Comparison of ENCODE assay signal across 1 cellular context in genomic region chr22:37518509-37519267, GRCh38.
A peak's percentile ranks its signal among the peaks of the same experiment; 100 is the strongest.
TF ChIP-seq lines count a peak whose summit lies in the region.

No MANE protein-coding gene starts in this region.

TF ChIP-seq in HEK293, 187 proteins besides CTCF, POLR2A, EP300 and RAD21 (continued from another document and continues in another):
- TF ChIP-seq PRDM10 (tag by site-specific recombination; IDR thresholded peaks at IDR 0.05) (no peak), ZNF174 (tag by site-specific recombination; IDR thresholded peaks at IDR 0.05) (no peak), RBAK (tag by site-specific recombination; IDR thresholded peaks at IDR 0.05) (no peak), ZNF48 (tag by site-specific recombination; IDR thresholded peaks at IDR 0.05) (no peak), ZNF514 (tag by site-specific recombination; IDR thresholded peaks at IDR 0.05) (no peak), ZNF211 (tag by site-specific recombination; IDR thresholded peaks at IDR 0.05; ENCODE audit: low read depth) (no peak), KLF1 (tag by site-specific recombination; IDR thresholded peaks at IDR 0.05) (peak; percentile 22; the same call in 1 of the 2 replicates), ZNF2 (tag by site-specific recombination; IDR thresholded peaks at IDR 0.05) (no peak), ZNF626 (tag by site-specific recombination; IDR thresholded peaks at IDR 0.05) (no peak), ZBTB20 (tag by site-specific recombination; IDR thresholded peaks at IDR 0.05) (peak; percentile 67; the same call in 1 of the 2 replicates), ZNF837 (tag by site-specific recombination; IDR thresholded peaks at IDR 0.05) (no peak), ZNF175 (tag by site-specific recombination; IDR thresholded peaks at IDR 0.05) (no peak), ZNF830 (tag by site-specific recombination; IDR thresholded peaks at IDR 0.05; ENCODE audit: low read depth) (no peak), ZSCAN30 (tag by site-specific recombination; IDR thresholded peaks at IDR 0.05) (no peak), ZBTB48 (tag by site-specific recombination; IDR thresholded peaks at IDR 0.05) (peak; percentile 43; the same call in 1 of the 2 replicates), HIC1 (tag by site-specific recombination; IDR thresholded peaks at IDR 0.05) (peak; percentile 75; the same call in 1 of the 2 replicates), ZNF133 (tag by site-specific recombination; IDR thresholded peaks at IDR 0.05) (no peak), GLI4 (tag by site-specific recombination; IDR thresholded peaks at IDR 0.05) (no peak), MYNN (tag by site-specific recombination; IDR thresholded peaks at IDR 0.05; ENCODE audit: borderline replicate concordance) (peak; percentile 23; the same call in 1 of the 2 replicates), ZNF138 (tag by site-specific recombination; IDR thresholded peaks at IDR 0.05; ENCODE audit: borderline replicate concordance) (no peak), ZNF791 (tag by site-specific recombination; IDR thresholded peaks at IDR 0.05) (no peak), GLI2 (tag by site-specific recombination; IDR thresholded peaks at IDR 0.05; ENCODE audit: borderline replicate concordance, low read depth) (no peak), GLIS1 (tag by site-specific recombination; IDR thresholded peaks at IDR 0.05) (peak; percentile 31; the same call in 1 of the 2 replicates), PRDM6 (tag by site-specific recombination; IDR thresholded peaks at IDR 0.05) (no peak), ZXDB (tag by site-specific recombination; IDR thresholded peaks at IDR 0.05) (peak; percentile 42; the same call in 1 of the 2 replicates), ZNF670 (tag by site-specific recombination; IDR thresholded peaks at IDR 0.05; ENCODE audit: low read depth) (no peak), ZNF76 (tag by site-specific recombination; IDR thresholded peaks at IDR 0.05; ENCODE audit: borderline replicate concordance, low read depth) (peak; percentile 18; the same call in 1 of the 2 replicates), ZNF792 (tag by site-specific recombination; IDR thresholded peaks at IDR 0.05) (peak; percentile 54; the same call in 1 of the 2 replicates), ZNF214 (tag by site-specific recombination; IDR thresholded peaks at IDR 0.05; ENCODE audit: borderline replicate concordance) (no peak), ZNF510 (tag by site-specific recombination; IDR thresholded peaks at IDR 0.05; ENCODE audit: insufficient replicate concordance) (no peak), KLF8 (tag by site-specific recombination; IDR thresholded peaks at IDR 0.05) (no peak), SALL2 (tag by site-specific recombination; IDR thresholded peaks at IDR 0.05; ENCODE audit: borderline replicate concordance) (no peak), ZNF280C (tag by site-specific recombination; IDR thresholded peaks at IDR 0.05) (no peak), SP7 (tag by site-specific recombination; IDR thresholded peaks at IDR 0.05) (peak; percentile 56; the same call in 1 of the 2 replicates), HOXC10 (CRISPR knock-in tag; IDR thresholded peaks at IDR 0.05) (no peak), ZNF785 (tag by site-specific recombination; IDR thresholded peaks at IDR 0.05) (no peak), ZNF311 (tag by site-specific recombination; IDR thresholded peaks at IDR 0.05; ENCODE audit: borderline replicate concordance) (no peak), ZBTB26 (tag by site-specific recombination; optimal IDR thresholded peaks at IDR 0.05) (peak; percentile 86), ZNF155 (tag by site-specific recombination; IDR thresholded peaks at IDR 0.05) (no peak), ZNF433 (tag by site-specific recombination; IDR thresholded peaks at IDR 0.05; ENCODE audit: low read depth) (no peak), ZNF335 (tag by site-specific recombination; conservative IDR thresholded peaks at IDR 0.05) (no peak; the same call in 1 of the 2 replicates), ZNF548 (tag by site-specific recombination; IDR thresholded peaks at IDR 0.05) (no peak), ZNF16 (tag by site-specific recombination; IDR thresholded peaks at IDR 0.05; ENCODE audit: low read depth) (no peak), ZSCAN23 (tag by site-specific recombination; IDR thresholded peaks at IDR 0.05) (no peak)
- TF ChIP-seq, protein P1, sequence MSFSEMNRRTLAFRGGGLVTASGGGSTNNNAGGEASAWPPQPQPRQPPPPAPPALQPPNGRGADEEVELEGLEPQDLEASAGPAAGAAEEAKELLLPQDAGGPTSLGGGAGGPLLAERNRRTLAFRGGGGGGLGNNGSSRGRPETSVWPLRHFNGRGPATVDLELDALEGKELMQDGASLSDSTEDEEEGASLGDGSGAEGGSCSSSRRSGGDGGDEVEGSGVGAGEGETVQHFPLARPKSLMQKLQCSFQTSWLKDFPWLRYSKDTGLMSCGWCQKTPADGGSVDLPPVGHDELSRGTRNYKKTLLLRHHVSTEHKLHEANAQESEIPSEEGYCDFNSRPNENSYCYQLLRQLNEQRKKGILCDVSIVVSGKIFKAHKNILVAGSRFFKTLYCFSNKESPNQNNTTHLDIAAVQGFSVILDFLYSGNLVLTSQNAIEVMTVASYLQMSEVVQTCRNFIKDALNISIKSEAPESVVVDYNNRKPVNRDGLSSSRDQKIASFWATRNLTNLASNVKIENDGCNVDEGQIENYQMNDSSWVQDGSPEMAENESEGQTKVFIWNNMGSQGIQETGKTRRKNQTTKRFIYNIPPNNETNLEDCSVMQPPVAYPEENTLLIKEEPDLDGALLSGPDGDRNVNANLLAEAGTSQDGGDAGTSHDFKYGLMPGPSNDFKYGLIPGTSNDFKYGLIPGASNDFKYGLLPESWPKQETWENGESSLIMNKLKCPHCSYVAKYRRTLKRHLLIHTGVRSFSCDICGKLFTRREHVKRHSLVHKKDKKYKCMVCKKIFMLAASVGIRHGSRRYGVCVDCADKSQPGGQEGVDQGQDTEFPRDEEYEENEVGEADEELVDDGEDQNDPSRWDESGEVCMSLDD (tag by site-specific recombination; IDR thresholded peaks at IDR 0.05): peak; percentile 48; the same call in 1 of the 2 replicates
- TF ChIP-seq, protein P2, sequence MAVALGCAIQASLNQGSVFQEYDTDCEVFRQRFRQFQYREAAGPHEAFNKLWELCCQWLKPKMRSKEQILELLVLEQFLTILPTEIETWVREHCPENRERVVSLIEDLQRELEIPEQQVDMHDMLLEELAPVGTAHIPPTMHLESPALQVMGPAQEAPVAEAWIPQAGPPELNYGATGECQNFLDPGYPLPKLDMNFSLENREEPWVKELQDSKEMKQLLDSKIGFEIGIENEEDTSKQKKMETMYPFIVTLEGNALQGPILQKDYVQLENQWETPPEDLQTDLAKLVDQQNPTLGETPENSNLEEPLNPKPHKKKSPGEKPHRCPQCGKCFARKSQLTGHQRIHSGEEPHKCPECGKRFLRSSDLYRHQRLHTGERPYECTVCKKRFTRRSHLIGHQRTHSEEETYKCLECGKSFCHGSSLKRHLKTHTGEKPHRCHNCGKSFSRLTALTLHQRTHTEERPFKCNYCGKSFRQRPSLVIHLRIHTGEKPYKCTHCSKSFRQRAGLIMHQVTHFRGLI (tag by site-specific recombination; IDR thresholded peaks at IDR 0.05): no peak; the same call in 1 of the 2 replicates
- TF ChIP-seq, protein P3, sequence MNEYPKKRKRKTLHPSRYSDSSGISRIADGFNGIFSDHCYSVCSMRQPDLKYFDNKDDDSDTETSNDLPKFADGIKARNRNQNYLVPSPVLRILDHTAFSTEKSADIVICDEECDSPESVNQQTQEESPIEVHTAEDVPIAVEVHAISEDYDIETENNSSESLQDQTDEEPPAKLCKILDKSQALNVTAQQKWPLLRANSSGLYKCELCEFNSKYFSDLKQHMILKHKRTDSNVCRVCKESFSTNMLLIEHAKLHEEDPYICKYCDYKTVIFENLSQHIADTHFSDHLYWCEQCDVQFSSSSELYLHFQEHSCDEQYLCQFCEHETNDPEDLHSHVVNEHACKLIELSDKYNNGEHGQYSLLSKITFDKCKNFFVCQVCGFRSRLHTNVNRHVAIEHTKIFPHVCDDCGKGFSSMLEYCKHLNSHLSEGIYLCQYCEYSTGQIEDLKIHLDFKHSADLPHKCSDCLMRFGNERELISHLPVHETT (tag by site-specific recombination; IDR thresholded peaks at IDR 0.05): no peak
- TF ChIP-seq, protein P4, sequence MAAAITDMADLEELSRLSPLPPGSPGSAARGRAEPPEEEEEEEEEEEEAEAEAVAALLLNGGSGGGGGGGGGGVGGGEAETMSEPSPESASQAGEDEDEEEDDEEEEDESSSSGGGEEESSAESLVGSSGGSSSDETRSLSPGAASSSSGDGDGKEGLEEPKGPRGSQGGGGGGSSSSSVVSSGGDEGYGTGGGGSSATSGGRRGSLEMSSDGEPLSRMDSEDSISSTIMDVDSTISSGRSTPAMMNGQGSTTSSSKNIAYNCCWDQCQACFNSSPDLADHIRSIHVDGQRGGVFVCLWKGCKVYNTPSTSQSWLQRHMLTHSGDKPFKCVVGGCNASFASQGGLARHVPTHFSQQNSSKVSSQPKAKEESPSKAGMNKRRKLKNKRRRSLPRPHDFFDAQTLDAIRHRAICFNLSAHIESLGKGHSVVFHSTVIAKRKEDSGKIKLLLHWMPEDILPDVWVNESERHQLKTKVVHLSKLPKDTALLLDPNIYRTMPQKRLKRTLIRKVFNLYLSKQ (tag by site-specific recombination; IDR thresholded peaks at IDR 0.05; ENCODE audit: borderline replicate concordance): no peak
